In the genomic region with DNA sequence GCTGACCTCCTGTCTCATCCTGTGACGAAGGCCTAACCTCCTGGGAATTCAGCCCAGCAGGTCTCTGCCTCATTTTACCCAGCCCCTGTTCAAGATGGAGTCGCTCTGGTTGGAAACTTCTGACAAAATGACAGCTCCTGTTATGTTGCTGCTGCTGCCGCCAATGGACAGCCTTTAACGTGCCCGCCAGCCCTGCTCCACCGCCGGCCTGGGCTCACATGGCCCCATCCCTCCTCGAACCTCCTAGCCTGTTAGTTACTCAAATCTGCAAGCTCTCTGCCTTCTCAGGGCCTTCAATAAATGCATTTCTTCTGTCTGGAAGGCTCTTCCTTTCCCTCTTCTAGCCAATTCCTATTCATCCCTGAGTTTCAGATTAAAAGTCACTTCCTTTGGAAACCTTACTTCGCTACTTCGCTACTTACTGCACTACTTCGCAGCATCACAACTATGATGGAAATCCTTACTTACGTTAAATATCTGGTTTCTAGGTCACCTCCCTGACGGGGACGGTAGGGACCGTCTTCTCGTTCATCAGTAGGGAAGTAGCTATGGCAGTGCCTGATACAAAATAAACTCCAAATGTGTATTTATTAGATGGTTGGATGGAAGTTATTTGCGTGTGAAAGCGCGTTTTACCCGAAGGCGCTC, we compare ENCODE assay signal across 8 cellular contexts. TPM values are rescaled to one million over a fixed set of nuclear protein-coding genes. Genes with fewer than 3 reads are reported as not detected.
A peak's percentile ranks its signal among the peaks of the same experiment; 100 is the strongest.
DNase-seq lines count a peak whose midpoint lies in the region; TF ChIP-seq lines count a peak whose summit lies in the region.

No MANE protein-coding gene starts in this region.

- H3K4me2 ChIP-seq in parathyroid adenoma (ENCODE audit: low read length), result peak overlapping the region; percentile 77

- peaks cover 51% of the 10 kb centered on the region for H3K4me1 Mint-ChIP-seq in activated CD4-positive, alpha-beta T cell treated with anti-CD3 and anti-CD28 coated beads, Interleukin-2, amount 10 ng/mL, durations not matched to agents 7 days and 5 days

- peaks cover 7% of the 10 kb centered on the region for H3K36me3 Mint-ChIP-seq in activated CD4-positive, alpha-beta T cell treated with anti-CD3 and anti-CD28 coated beads, Interleukin-2, amount 10 ng/mL, durations not matched to agents 7 days and 5 days (ENCODE audit: low read depth)

- peak overlapping the region; percentile 92 to 96 for H3K27ac ChIP-seq in esophagus (ENCODE audit: low read depth in 2 of 2, low read length in 1 of 2)
- peak overlapping the region; percentile 79 for H3K27ac ChIP-seq in parathyroid adenoma

- H3K9me3 ChIP-seq in esophagus (ENCODE audit: control insufficient read depth in 2 of 2, insufficient read depth in 1 of 2, low read depth in 1 of 2, low read length in 1 of 2) (no peaks in the 10 kb centered on the region), parathyroid adenoma (ENCODE audit: control insufficient read depth, low read length) (no peaks in the 10 kb centered on the region)

- TF ChIP-seq CTCF in parathyroid adenoma (IDR thresholded peaks at IDR 0.05), result no peak

- no peaks in the 10 kb centered on the region for H3K79me2 ChIP-seq in parathyroid adenoma

- H3K27me3 Mint-ChIP-seq in activated CD4-positive, alpha-beta T cell treated with anti-CD3 and anti-CD28 coated beads, Interleukin-2, amount 10 ng/mL, durations not matched to agents 7 days and 5 days, result peaks cover 5% of the 10 kb centered on the region

- CTCF ChIA-PET in activated CD4-positive, alpha-beta T cell treated with anti-CD3 and anti-CD28 coated beads, Interleukin-2, amount 10 ng/mL, durations not matched to agents 7 days and 5 days (lab: Charles Lee), result interaction anchor here (0.9 to 2.0 kb wide), 6 partner anchors 9 to 604 kb away, joined by 3 to 11 read pairs (median 4); no protein-coding TSS in a partner anchor

- H2AFZ ChIP-seq in parathyroid adenoma, result peak overlapping the region; percentile 92

- H3K4me3 ChIP-seq in esophagus (ENCODE audit: low read depth in 1 of 2, low read length in 2 of 2) (peak overlapping the region; percentile 75 to 86), parathyroid adenoma (ENCODE audit: low read depth, low read length) (peak overlapping the region; percentile 55)

- H3K4me1 ChIP-seq in esophagus (ENCODE audit: control insufficient read depth in 2 of 2, insufficient read depth in 2 of 2, low read length in 1 of 2), result peaks cover 2 to 21% of the 10 kb centered on the region in 2 donors
- H3K4me1 ChIP-seq in parathyroid adenoma, result peaks cover 4% of the 10 kb centered on the region

- H3K27me3 ChIP-seq in esophagus (ENCODE audit: control insufficient read depth in 1 of 2, insufficient read depth in 2 of 2, low read length in 2 of 2), result no peaks in the 10 kb centered on the region
- no peaks in the 10 kb centered on the region for H3K27me3 ChIP-seq in parathyroid adenoma (ENCODE audit: control insufficient read depth, insufficient read depth, low read length)

- WGBS in esophagus, 2 donors, result 31 to 36% methylated on average over 21 of the region's 21 CpGs

- H3K27ac Mint-ChIP-seq in activated CD4-positive, alpha-beta T cell treated with anti-CD3 and anti-CD28 coated beads, Interleukin-2, amount 10 ng/mL, durations not matched to agents 7 days and 5 days, result peak overlapping the region; percentile 83

- peak overlapping the region; percentile 76 for H3K4me3 Mint-ChIP-seq in activated CD4-positive, alpha-beta T cell treated with anti-CD3 and anti-CD28 coated beads, Interleukin-2, amount 10 ng/mL, durations not matched to agents 7 days and 5 days

- H3K9me3 Mint-ChIP-seq in activated CD4-positive, alpha-beta T cell treated with anti-CD3 and anti-CD28 coated beads, Interleukin-2, amount 10 ng/mL, durations not matched to agents 7 days and 5 days, result no peaks in the 10 kb centered on the region

- H3K36me3 ChIP-seq in esophagus (ENCODE audit: control insufficient read depth in 2 of 2, insufficient read depth in 2 of 2, low read length in 1 of 2), result peaks cover 0 to 17% of the 10 kb centered on the region in 2 donors
- no peaks in the 10 kb centered on the region for H3K36me3 ChIP-seq in parathyroid adenoma (ENCODE audit: control insufficient read depth, insufficient read depth, low read length)

- POLR2A ChIA-PET in activated CD4-positive, alpha-beta T cell treated with anti-CD3 and anti-CD28 coated beads, Interleukin-2, amount 10 ng/mL, durations not matched to agents 7 days and 5 days (lab: Charles Lee), result interaction anchor here (0.6 to 0.9 kb wide), 2 partner anchors 9 to 43 kb away, joined by 3 to 6 read pairs; no protein-coding TSS in a partner anchor

- DNase-seq in activated CD4-positive, alpha-beta T cell treated with anti-CD3 and anti-CD28 coated beads, Interleukin-2, amount 10 ng/mL, durations not matched to agents 7 days and 5 days, result no peak
- no peak for DNase-seq in activated CD4-positive, alpha-beta T cell treated with anti-CD3 and anti-CD28 coated beads for 4 hours
- peak; percentile 76 for DNase-seq in SHP77 treated with DMSO at 0.1 percent for 48 hours (lab: John Stamatoyannopoulos, UW)
- no peak for DNase-seq in stimulated activated CD4-positive, alpha-beta T cell treated with anti-CD3 and anti-CD28 coated beads, Interleukin-2, amount 100 ng/mL, for 24 hours
- no peak for DNase-seq in activated CD4-positive, alpha-beta T cell treated with anti-CD3 and anti-CD28 coated beads for 1 hour
- DNase-seq in stimulated activated naive CD4-positive, alpha-beta T cell (lab: John Stamatoyannopoulos, UW), result no peak

- no peak overlapping the region for H3K9ac ChIP-seq in parathyroid adenoma

RNA-seq across cellular contexts. Expression of a gene that starts 0.5 kb away (rescaled TPM):
- total RNA-seq in activated CD4-positive, alpha-beta T cell treated with anti-CD3 and anti-CD28 coated beads, Interleukin-2, amount 10 ng/mL, durations not matched to agents 7 days and 5 days, result 10 to 100 TPM; 16.4 to 18.8 TPM
- 10 to 100 TPM; 17.6 to 18.8 TPM for polyA plus RNA-seq in esophagus

RNA-seq across cellular contexts. Expression of a gene that starts 17.2 kb away (rescaled TPM):
- under 1 TPM; 0.73 to 0.97 TPM for total RNA-seq in activated CD4-positive, alpha-beta T cell treated with anti-CD3 and anti-CD28 coated beads, Interleukin-2, amount 10 ng/mL, durations not matched to agents 7 days and 5 days
- 1 to 10 TPM; 4.0 to 9.0 TPM for polyA plus RNA-seq in esophagus

RNA-seq across cellular contexts. Expression of a gene that starts 26.4 kb away (rescaled TPM):
- total RNA-seq in activated CD4-positive, alpha-beta T cell treated with anti-CD3 and anti-CD28 coated beads, Interleukin-2, amount 10 ng/mL, durations not matched to agents 7 days and 5 days, result 10 to 100 TPM; 72.5 to 86.1 TPM
- polyA plus RNA-seq in esophagus, result 10 to 100 TPM; 58.2 to 62.1 TPM

RNA-seq across cellular contexts. Expression of a gene that starts 31.4 kb away (rescaled TPM):
- total RNA-seq in activated CD4-positive, alpha-beta T cell treated with anti-CD3 and anti-CD28 coated beads, Interleukin-2, amount 10 ng/mL, durations not matched to agents 7 days and 5 days, result 10 to 100 TPM; 56.7 to 62.3 TPM
- 10 to 100 TPM; 36.8 to 38.3 TPM for polyA plus RNA-seq in esophagus

RNA-seq across cellular contexts. Expression of a gene that starts 42.0 kb away (rescaled TPM):
- total RNA-seq in activated CD4-positive, alpha-beta T cell treated with anti-CD3 and anti-CD28 coated beads, Interleukin-2, amount 10 ng/mL, durations not matched to agents 7 days and 5 days, result 10 to 100 TPM; 17.4 to 18.5 TPM
- 1 to 10 TPM; 6.4 to 7.2 TPM for polyA plus RNA-seq in esophagus
